Comparison of ENCODE assay signal across 8 cellular contexts in genomic region chr2:200811336-200812121, GRCh38. TPM values are rescaled to one million over a fixed set of nuclear protein-coding genes. Genes with fewer than 3 reads are reported as not detected.
DNase-seq lines count a peak whose midpoint lies in the region; ATAC-seq and TF ChIP-seq lines count a peak whose summit lies in the region.

BZW1 (plus strand) TSS chr2:200811910; CDS start chr2:200813218, 1,308 bp downstream.

- peak; percentile 80 for ATAC-seq in GM21723 (IDR thresholded peaks at IDR 0.05; ENCODE audit: unreplicated experiment)
- peak; percentile 93 for ATAC-seq in Panc1
- peak; percentile 85 for ATAC-seq in activated T-cell treated with anti-CD3 and anti-CD28 coated beads, Interleukin-2, amount 50 U/mL, for 4 hours

- BruUV-seq in Panc1 (replicated peaks; lab: Mats Ljungman, UMichigan), result no TSS peak

- DNase-seq in DMS53 (lab: John Stamatoyannopoulos, UW), result peak; percentile 99
- DNase-seq in KG1 (lab: John Stamatoyannopoulos, UW), result peak; percentile 99
- peak; percentile 83 for DNase-seq in Panc1 (ENCODE audit: low read depth, low spot score)
- peak; percentile 97 for DNase-seq in activated T-cell treated with anti-CD3 and anti-CD28 coated beads, Interleukin-2, amount 50 U/mL, for 4 hours
- DNase-seq in stimulated activated CD8-positive, alpha-beta memory T cell treated with anti-CD3 and anti-CD28 coated beads, Interleukin-7, amount 100 ng/mL, for 24 hours (ENCODE audit: low read depth), result peak; percentile 90

- peak within 1 kb of the TSS; percentile 94 for H3K27ac ChIP-seq in Panc1 (ENCODE audit: low read length)
- peak within 1 kb of the TSS; percentile 97 to 100 for H3K27ac ChIP-seq in esophagus (ENCODE audit: low read depth in 2 of 2, low read length in 1 of 2)
- peak within 1 kb of the TSS; percentile 93 for H3K27ac ChIP-seq in muscle layer of colon (ENCODE audit: low read depth, low read length)

- no peaks in the 10 kb centered on the region for H3K9me3 Mint-ChIP-seq in activated T-cell treated with anti-CD3 and anti-CD28 coated beads, Interleukin-2, amount 50 U/mL, for 4 hours

- CTCF ChIA-PET in Panc1 (lab: Charles Lee), result interaction anchor here (0.6 kb wide), 1 partner anchor 257 kb away, joined by 3 read pairs; no protein-coding TSS in a partner anchor

- peaks cover 30% of the 10 kb centered on the region for H3K36me3 Mint-ChIP-seq in activated T-cell treated with anti-CD3 and anti-CD28 coated beads, Interleukin-2, amount 50 U/mL, for 4 hours (ENCODE audit: insufficient read depth)

- no peaks in the 10 kb centered on the region for H3K27me3 ChIP-seq in Panc1 (ENCODE audit: control insufficient read depth, insufficient read depth, low read length)
- no peaks in the 10 kb centered on the region for H3K27me3 ChIP-seq in esophagus (ENCODE audit: control insufficient read depth in 1 of 2, insufficient read depth in 2 of 2, low read length in 2 of 2)
- H3K27me3 ChIP-seq in muscle layer of colon (ENCODE audit: control insufficient read depth in 1 of 2, insufficient read depth in 2 of 2, low read length in 2 of 2), result no peaks in the 10 kb centered on the region

- peaks cover 51% of the 10 kb centered on the region for H3K4me1 Mint-ChIP-seq in activated T-cell treated with anti-CD3 and anti-CD28 coated beads, Interleukin-2, amount 50 U/mL, for 4 hours (ENCODE audit: low read depth)

- POLR2A ChIA-PET in Panc1 (lab: Charles Lee), result interaction anchor here (0.6 to 0.7 kb wide), 4 partner anchors 52 to 589 kb away, joined by 3 to 7 read pairs (median 4); no protein-coding TSS in a partner anchor

- H3K4me1 ChIP-seq in Panc1 (ENCODE audit: control insufficient read depth, insufficient read depth, low read length), result peaks cover 26% of the 10 kb centered on the region
- no peaks in the 10 kb centered on the region for H3K4me1 ChIP-seq in esophagus (ENCODE audit: control insufficient read depth in 2 of 2, insufficient read depth in 2 of 2, low read length in 1 of 2)
- peaks cover 37% of the 10 kb centered on the region for H3K4me1 ChIP-seq in muscle layer of colon (ENCODE audit: insufficient read depth, low read length)

- peak within 1 kb of the TSS; percentile 78 for H3K9ac ChIP-seq in muscle layer of colon (ENCODE audit: low read length)

- H3K4me3 ChIP-seq in Panc1 (ENCODE audit: low read depth in 2 of 2, low read length in 2 of 2) (peak within 1 kb of the TSS; percentile 66 to 69), esophagus (ENCODE audit: low read depth in 1 of 2, low read length in 2 of 2) (peak within 1 kb of the TSS; percentile 78 to 94), muscle layer of colon (ENCODE audit: low read depth in 1 of 2, low read length in 2 of 2) (peak within 1 kb of the TSS; percentile 84 to 95)

- in situ Hi-C loops in Panc1 (cut with HindIII; ENCODE audit: low pct_unique_long_range_greater_than_20kb, low sequenced_read_pairs), result no loop called here

- no peaks in the 10 kb centered on the region for H3K9me3 ChIP-seq in Panc1 (ENCODE audit: control insufficient read depth, insufficient read depth, low read depth, low read length)
- H3K9me3 ChIP-seq in esophagus (ENCODE audit: control insufficient read depth in 2 of 2, insufficient read depth in 1 of 2, low read depth in 1 of 2, low read length in 1 of 2), result no peaks in the 10 kb centered on the region
- H3K9me3 ChIP-seq in muscle layer of colon (ENCODE audit: low read length), result no peaks in the 10 kb centered on the region

- no peaks in the 10 kb centered on the region for H3K27me3 Mint-ChIP-seq in activated T-cell treated with anti-CD3 and anti-CD28 coated beads, Interleukin-2, amount 50 U/mL, for 4 hours (ENCODE audit: low read depth)

- TF ChIP-seq CTCF in Panc1 (IDR thresholded peaks at IDR 0.05), result no peak

- H3K36me3 ChIP-seq in Panc1 (ENCODE audit: control insufficient read depth, insufficient read depth, low read length), result peaks cover 37% of the 10 kb centered on the region
- peaks cover 0 to 6% of the 10 kb centered on the region in 2 donors for H3K36me3 ChIP-seq in esophagus (ENCODE audit: control insufficient read depth in 2 of 2, insufficient read depth in 2 of 2, low read length in 1 of 2)
- H3K36me3 ChIP-seq in muscle layer of colon (ENCODE audit: insufficient read depth, low read length), result peaks cover 22% of the 10 kb centered on the region

- intact Hi-C loops in Panc1 (cut with micrococcal nuclease; ENCODE audit: unreplicated experiment), result loop anchor here (2.0 kb wide), 1 partner anchor 99 kb away; no protein-coding TSS in a partner anchor

- 0 to 1% methylated on average over 52 to 74 of the region's 74 CpGs for WGBS in esophagus, 2 donors

- peak within 1 kb of the TSS; percentile 100 for H3K4me3 Mint-ChIP-seq in activated T-cell treated with anti-CD3 and anti-CD28 coated beads, Interleukin-2, amount 50 U/mL, for 4 hours

RNA-seq across cellular contexts. Expression of gene BZW1, which starts in this region (rescaled TPM):
- total RNA-seq in Panc1 (2021; ENCODE audit: unreplicated experiment), result 247 TPM
- polyA plus RNA-seq in Panc1 (2012; ENCODE audit: insufficient read length), result 142 TPM
- 100 to 1,000 TPM; 466 to 484 (median 470) TPM for total RNA-seq in activated T-cell treated with anti-CD3 and anti-CD28 coated beads, Interleukin-2, amount 50 U/mL, for 4 hours
- polyA plus RNA-seq in esophagus, result 100 to 1,000 TPM in 1 of 2 donors, 10 to 100 TPM in 1; 62.4 to 103 TPM

Comparison
In these comparisons a context has a peak if more than half of its experiments do, and no peak if none do; other contexts are left out.
1. Peak in every context shown above with its lines: DNase-seq, ATAC-seq, H3K4me3 ChIP-seq and H3K27ac ChIP-seq.